ENCODE assay signal across 17 cellular contexts in the genomic region with DNA sequence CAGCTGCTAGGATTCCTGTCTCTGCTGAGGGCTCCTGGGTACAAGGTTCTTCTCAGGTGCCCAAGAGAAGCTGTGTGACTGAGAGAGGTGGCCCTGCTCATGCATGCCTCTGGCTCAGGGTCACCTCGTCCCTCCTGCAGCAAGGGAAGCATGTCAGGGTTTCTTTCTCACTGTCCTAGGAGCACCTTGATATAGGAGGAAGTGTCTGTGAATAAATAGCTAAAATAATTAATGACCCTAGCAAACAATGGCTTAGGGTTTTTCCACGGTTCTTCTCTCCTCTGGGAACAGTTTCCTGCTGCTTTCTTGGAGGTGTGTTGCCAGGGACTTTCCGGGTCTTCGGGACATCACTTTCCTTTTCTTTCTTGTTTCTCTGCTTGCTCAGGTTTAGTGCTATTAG.
DNase-seq lines count a peak whose midpoint lies in the region; ATAC-seq and TF ChIP-seq lines count a peak whose summit lies in the region.
"Had no signal": no experiment of that assay in that cellular context is flagged by ENCODE, and none has a peak within 500 bp of the region (broad histone marks: within the 10 kb centered on the region; RNA-seq: fewer than 3 reads in every experiment).

No MANE protein-coding gene starts in this region.

- H3K36me3 ChIP-seq in mucosa of descending colon (ENCODE audit: low read depth): no peaks in the 10 kb centered on the region
- no peaks in the 10 kb centered on the region for H3K36me3 ChIP-seq in MG63
- H3K36me3 ChIP-seq: right lobe of liver, thyroid gland had no signal

- no peaks in the 10 kb centered on the region for H3K36me3 Mint-ChIP-seq in activated naive CD8-positive, alpha-beta T cell treated with anti-CD3 and anti-CD28 coated beads for 36 hours
- H3K36me3 Mint-ChIP-seq in activated naive CD8-positive, alpha-beta T cell treated with anti-CD3 and anti-CD28 coated beads, Interleukin-2, amount 50 U/mL, for 24 hours (ENCODE audit: low read depth): no peaks in the 10 kb centered on the region
- H3K36me3 Mint-ChIP-seq: CD4-positive, alpha-beta memory T cell had no signal

- peaks cover 3% of the 10 kb centered on the region for H3K4me1 ChIP-seq in mucosa of descending colon (ENCODE audit: low read depth)

- H3K27ac Mint-ChIP-seq in activated naive CD8-positive, alpha-beta T cell treated with anti-CD3 and anti-CD28 coated beads for 36 hours: peak overlapping the region; percentile 18
- H3K27ac Mint-ChIP-seq in activated naive CD8-positive, alpha-beta T cell treated with anti-CD3 and anti-CD28 coated beads, Interleukin-2, amount 50 U/mL, for 24 hours: no peak overlapping the region

- TF ChIP-seq CTCF in epithelial cell of esophagus (IDR thresholded peaks at IDR 0.05; ENCODE audit: insufficient read depth, low read depth, low read length, missing control alignments): no peak
- TF ChIP-seq CTCF in mucosa of descending colon (IDR thresholded peaks at IDR 0.05): no peak

- intact Hi-C loops in mucosa of descending colon (cut with DNase I, micrococcal nuclease): loop anchor here in 1 of 2 donors (10.0 kb wide), 1 partner anchor 83 kb away; a partner anchor contains a TSS

- no peak for ATAC-seq in activated naive CD8-positive, alpha-beta T cell treated with anti-CD3 and anti-CD28 coated beads, Interleukin-2, amount 50 U/mL, for 24 hours
- peak; percentile 47 for ATAC-seq in mucosa of descending colon
- ATAC-seq in HG03280 (IDR thresholded peaks at IDR 0.05; ENCODE audit: unreplicated experiment): no peak
- ATAC-seq in GM21786 (IDR thresholded peaks at IDR 0.05; ENCODE audit: unreplicated experiment): no peak

- DNase-seq in activated naive CD8-positive, alpha-beta T cell treated with anti-CD3 and anti-CD28 coated beads for 36 hours: no peak
- DNase-seq in activated naive CD8-positive, alpha-beta T cell treated with anti-CD3 and anti-CD28 coated beads, Interleukin-2, amount 50 U/mL, for 24 hours: no peak
- DNase-seq in epithelial cell of esophagus (ENCODE audit: low read depth) (peak; percentile 19), mucosa of descending colon (no peak), 8988T (no peak), MG63 (no peak)
- DNase-seq: activated gamma-delta T cell; CD4-positive, alpha-beta memory T cell; MV-4-11; NCI-H2081 treated with DMSO at 0.1 percent for 48 hours; NCI-H748 treated with DMSO at 0.1 percent for 48 hours; right lobe of liver; stimulated activated CD4-positive, alpha-beta T cell treated with anti-CD3 and anti-CD28 coated beads, Interleukin-2, amount 100 ng/mL, for 48 hours; stimulated activated CD8-positive, alpha-beta memory T cell treated with anti-CD3 and anti-CD28 coated beads, Interleukin-4, amount 100 ng/mL, for 48 hours; thyroid gland had no signal

- no peaks in the 10 kb centered on the region for H3K27me3 Mint-ChIP-seq in activated naive CD8-positive, alpha-beta T cell treated with anti-CD3 and anti-CD28 coated beads for 36 hours
- no peaks in the 10 kb centered on the region for H3K27me3 Mint-ChIP-seq in activated naive CD8-positive, alpha-beta T cell treated with anti-CD3 and anti-CD28 coated beads, Interleukin-2, amount 50 U/mL, for 24 hours
- H3K27me3 Mint-ChIP-seq: CD4-positive, alpha-beta memory T cell had no signal

- peaks cover 14% of the 10 kb centered on the region for H3K4me1 Mint-ChIP-seq in activated naive CD8-positive, alpha-beta T cell treated with anti-CD3 and anti-CD28 coated beads for 36 hours
- H3K4me1 Mint-ChIP-seq in activated naive CD8-positive, alpha-beta T cell treated with anti-CD3 and anti-CD28 coated beads, Interleukin-2, amount 50 U/mL, for 24 hours: peaks cover 15% of the 10 kb centered on the region

- no peaks in the 10 kb centered on the region for H3K9me3 ChIP-seq in mucosa of descending colon
- no peaks in the 10 kb centered on the region for H3K9me3 ChIP-seq in MG63
- H3K9me3 ChIP-seq: right lobe of liver, thyroid gland had no signal

- H3K4me3 ChIP-seq in epithelial cell of esophagus (ENCODE audit: low read length) (no peak overlapping the region), mucosa of descending colon (no peak overlapping the region), MG63 (no peak overlapping the region)
- H3K4me3 ChIP-seq: right lobe of liver, thyroid gland had no signal

- no peaks in the 10 kb centered on the region for H3K9me3 Mint-ChIP-seq in activated naive CD8-positive, alpha-beta T cell treated with anti-CD3 and anti-CD28 coated beads for 36 hours
- H3K9me3 Mint-ChIP-seq in activated naive CD8-positive, alpha-beta T cell treated with anti-CD3 and anti-CD28 coated beads, Interleukin-2, amount 50 U/mL, for 24 hours: no peaks in the 10 kb centered on the region
- H3K9me3 Mint-ChIP-seq: CD4-positive, alpha-beta memory T cell had no signal

- H3K27me3 ChIP-seq in MG63: no peaks in the 10 kb centered on the region
- H3K27me3 ChIP-seq: right lobe of liver, thyroid gland had no signal

- H3K4me3 Mint-ChIP-seq in activated naive CD8-positive, alpha-beta T cell treated with anti-CD3 and anti-CD28 coated beads for 36 hours: no peak overlapping the region
- H3K4me3 Mint-ChIP-seq in activated naive CD8-positive, alpha-beta T cell treated with anti-CD3 and anti-CD28 coated beads, Interleukin-2, amount 50 U/mL, for 24 hours: no peak overlapping the region
- H3K4me3 Mint-ChIP-seq: CD4-positive, alpha-beta memory T cell had no signal
